ENCODE assay signal across 9 cellular contexts in genomic region chr18:7021994-7022840, GRCh38.
DNase-seq lines count a peak whose midpoint lies in the region; TF ChIP-seq lines count a peak whose summit lies in the region.
"Had no signal": no experiment of that assay in that cellular context is flagged by ENCODE, and none has a peak within 500 bp of the region (broad histone marks: within the 10 kb centered on the region; RNA-seq: fewer than 3 reads in every experiment).

No MANE protein-coding gene starts in this region.

- H3K9me3 ChIP-seq in OCI-LY1 (ENCODE audit: low read length) = no peaks in the 10 kb centered on the region
- H3K9me3 ChIP-seq in thyroid gland = no peaks in the 10 kb centered on the region
- H3K9me3 ChIP-seq in ascending aorta = no peaks in the 10 kb centered on the region

- no peaks in the 10 kb centered on the region; the same call in none of the 2 replicates for H3K27me3 ChIP-seq in OCI-LY1 (ENCODE audit: insufficient read depth, low read length)
- no peaks in the 10 kb centered on the region for H3K27me3 ChIP-seq in thyroid gland
- no peaks in the 10 kb centered on the region for H3K27me3 ChIP-seq in ascending aorta

- H3K79me2 ChIP-seq in OCI-LY1 (ENCODE audit: insufficient read depth, low read length) = no peaks in the 10 kb centered on the region

- TF ChIP-seq CTCF in OCI-LY1 (IDR thresholded peaks at IDR 0.05; ENCODE audit: low read length) (peak; percentile 56), epithelial cell of proximal tubule (conservative IDR thresholded peaks at IDR 0.05; ENCODE audit: low read depth, low read length) (peak; percentile 67), thyroid gland (IDR thresholded peaks at IDR 0.05) (peak in 5 of 6 experiments; percentile 21 to 74 (median 46)), ascending aorta (IDR thresholded peaks at IDR 0.05) (no peak)

- H3K36me3 ChIP-seq in OCI-LY1 (ENCODE audit: insufficient read depth, low read length) (no peaks in the 10 kb centered on the region), thyroid gland (no peaks in the 10 kb centered on the region), ascending aorta (no peaks in the 10 kb centered on the region)

- TF ChIP-seq POLR2A in thyroid gland (IDR thresholded peaks at IDR 0.05) = no peak

- H4K20me1 ChIP-seq in OCI-LY1 (ENCODE audit: insufficient read depth, low read length) = no peaks in the 10 kb centered on the region

- DNase-seq in AML-193 (lab: John Stamatoyannopoulos, UW) (peak; percentile 16 to 19), HT1080 (ENCODE audit: low read depth) (peak; percentile 71), epithelial cell of proximal tubule (ENCODE audit: low read depth) (no peak), thyroid gland (peak; percentile 51 to 58), NCI-H1436 (lab: John Stamatoyannopoulos, UW) (no peak), OCI-M2 (lab: John Stamatoyannopoulos, UW; ENCODE audit: unreplicated experiment) (no peak), ascending aorta (ENCODE audit: low spot score in 2 of 2) (no peak)

- H3K4me2 ChIP-seq in OCI-LY1 (ENCODE audit: low read length) = no peak overlapping the region

- H3K27ac ChIP-seq in OCI-LY1 (ENCODE audit: low read depth, low read length, poor library complexity, severe bottlenecking) (no peak overlapping the region), thyroid gland (no peak overlapping the region), ascending aorta (no peak overlapping the region)
- H3K27ac ChIP-seq: dorsolateral prefrontal cortex had no signal

- no peak overlapping the region for H3K9ac ChIP-seq in OCI-LY1 (ENCODE audit: low read length)

- H3K4me1 ChIP-seq in OCI-LY1 (ENCODE audit: insufficient read depth, low read length, severe bottlenecking) = no peaks in the 10 kb centered on the region
- no peaks in the 10 kb centered on the region for H3K4me1 ChIP-seq in thyroid gland
- H3K4me1 ChIP-seq in ascending aorta = no peaks in the 10 kb centered on the region

- intact Hi-C loops in thyroid gland (cut with DNase I) (loop anchor here (10.0 kb wide), 1 partner anchor 97 kb away; no protein-coding TSS in a partner anchor), ascending aorta (cut with DNase I) (no loop called here)

- WGBS in thyroid gland, 2 donors = 65% methylated on average over 16 of the region's 16 CpGs

- no peak overlapping the region for H2AFZ ChIP-seq in OCI-LY1 (ENCODE audit: low read length)

- no peaks in the 10 kb centered on the region for H3K9me2 ChIP-seq in OCI-LY1 (ENCODE audit: low read depth, low read length)

- H3K4me3 ChIP-seq in OCI-LY1 (ENCODE audit: low read depth, low read length, poor library complexity, severe bottlenecking) (no peak overlapping the region), epithelial cell of proximal tubule (ENCODE audit: low read depth, low read length) (no peak overlapping the region), thyroid gland (replicated peaks in 1 of 3) (no peak overlapping the region), ascending aorta (no peak overlapping the region)
- H3K4me3 ChIP-seq: dorsolateral prefrontal cortex had no signal

- H3F3A ChIP-seq in OCI-LY1 (ENCODE audit: insufficient read depth, low read length) = no peaks in the 10 kb centered on the region

Comparison
In these comparisons a context has a peak if more than half of its experiments do, and no peak if none do; other contexts are left out.
1. DNase-seq: peak in AML-193 (2 of 2), HT1080 (single experiment) and thyroid gland (2 of 2); none in epithelial cell of proximal tubule (single experiment), NCI-H1436 (single experiment), OCI-M2 (single experiment) and ascending aorta (0 of 2).
2. CTCF ChIP-seq: peak in OCI-LY1 (single experiment), epithelial cell of proximal tubule (single experiment) and thyroid gland (5 of 6); none in ascending aorta (0 of 3).